In the genomic region with DNA sequence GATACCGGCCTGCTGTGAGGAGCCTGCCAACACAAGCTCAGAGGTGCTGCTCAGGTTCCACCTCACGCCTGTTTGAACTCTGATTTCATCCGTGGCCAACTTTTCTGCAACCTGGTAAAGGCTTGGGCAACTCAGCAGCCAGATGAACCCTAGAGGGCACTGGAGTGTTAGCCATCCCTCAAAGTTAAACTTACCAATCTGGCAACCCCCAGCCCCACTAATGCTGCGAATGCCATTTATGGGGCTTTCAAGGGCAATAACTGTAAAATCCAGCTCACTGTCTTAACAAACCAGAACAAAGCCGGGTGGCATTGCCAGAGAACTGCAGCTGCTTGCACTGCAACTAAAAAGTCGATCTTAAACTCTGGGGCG, we compare ENCODE assay signal across 9 cellular contexts.
A peak's percentile ranks its signal among the peaks of the same experiment; 100 is the strongest.
DNase-seq lines count a peak whose midpoint lies in the region; ATAC-seq, FAIRE-seq and TF ChIP-seq lines count a peak whose summit lies in the region.
"Had no signal": no experiment of that assay in that cellular context is flagged by ENCODE, and none has a peak within 500 bp of the region (broad histone marks: within the 10 kb centered on the region; RNA-seq: fewer than 3 reads in every experiment).

No MANE protein-coding gene starts in this region.

- intact Hi-C loops in left lung (cut with DNase I): loop anchor here in 1 of 2 donors (10.0 kb wide), 1 partner anchor 99 kb away; no protein-coding TSS in a partner anchor

- H3K9me3 Mint-ChIP-seq in HFFc6: no peaks in the 10 kb centered on the region

- POLR2A ChIA-PET in AG04450 (lab: Yijun Ruan, JAX): no interaction called here

- peaks cover 0 to 9% of the 10 kb centered on the region in 2 donors for H3K4me1 ChIP-seq in left lung

- CTCF ChIA-PET in AG04450 (lab: Charles Lee): interaction anchor here (0.6 to 1.2 kb wide), 5 partner anchors 13 to 708 kb away, joined by 3 to 4 read pairs (median 4); no protein-coding TSS in a partner anchor

- H3K4me1 Mint-ChIP-seq in HFFc6 (ENCODE audit: low read depth): no peaks in the 10 kb centered on the region

- H3K36me3 Mint-ChIP-seq in HFFc6 (ENCODE audit: low read depth): no peaks in the 10 kb centered on the region; the same call in 1 of the 2 replicates

- no peak overlapping the region for H3K4me3 Mint-ChIP-seq in HFFc6

- H3K9me3 ChIP-seq in AG04450 (ENCODE audit: control insufficient read depth, insufficient read depth, low read length) (no peaks in the 10 kb centered on the region), left lung (no peaks in the 10 kb centered on the region)

- TF ChIP-seq CTCF in AG04450 (IDR thresholded peaks at IDR 0.05; ENCODE audit: low read depth, low read length): peak; percentile 57
- peak; percentile 60 for TF ChIP-seq CTCF in astrocyte of the cerebellum (IDR thresholded peaks at IDR 0.05; ENCODE audit: low read depth, low read length, missing control alignments)
- peak in 1 of 2 donors; percentile 21 for TF ChIP-seq CTCF in left lung (IDR thresholded peaks at IDR 0.05)
- no peak; the same call in 1 of the 2 replicates for TF ChIP-seq CTCF in HFFc6 (IDR thresholded peaks at IDR 0.05)

- H3K27me3 Mint-ChIP-seq in HFFc6 (ENCODE audit: insufficient read depth): peaks cover 9% of the 10 kb centered on the region

- peak; percentile 16 for FAIRE-seq in HTR-8/SVneo (lab: Jason Lieb, UNC)

- in situ Hi-C loops in astrocyte of the cerebellum (cut with HindIII; ENCODE audit: low sequenced_read_pairs): no loop called here

- no peak overlapping the region for H3K4me3 ChIP-seq in AG04450 (ENCODE audit: low read depth, low read length)
- H3K4me3 ChIP-seq in astrocyte of the cerebellum (ENCODE audit: low read depth, low read length): no peak overlapping the region
- no peak overlapping the region for H3K4me3 ChIP-seq in left lung

- peak; percentile 82 for ATAC-seq in left lung

- peaks cover 8% of the 10 kb centered on the region for H3K27me3 ChIP-seq in AG04450 (ENCODE audit: control insufficient read depth, insufficient read depth, low read length)
- H3K27me3 ChIP-seq in left lung: no peaks in the 10 kb centered on the region

- no peak overlapping the region for H3K27ac ChIP-seq in AG04450 (ENCODE audit: low read depth, low read length)
- H3K27ac ChIP-seq in left lung: no peak overlapping the region

- DNase-seq in AG04450 (ENCODE audit: low read depth, low spot score) (no peak), HTR-8/SVneo (ENCODE audit: insufficient read length, low spot score) (peak; percentile 41), astrocyte of the cerebellum (ENCODE audit: low read depth) (no peak), left lung (no peak), NCI-H2227 treated with DMSO at 0.1 percent for 48 hours (lab: John Stamatoyannopoulos, UW) (no peak), HFFc6 (no peak), NCI-H526 treated with DMSO at 0.1 percent for 48 hours (lab: John Stamatoyannopoulos, UW) (no peak), OCI-M2 (lab: John Stamatoyannopoulos, UW; ENCODE audit: unreplicated experiment) (no peak)
- DNase-seq: NCI-H2029 had no signal

- H3K36me3 ChIP-seq in left lung: no peaks in the 10 kb centered on the region

- H3K27ac Mint-ChIP-seq in HFFc6: no peak overlapping the region
